ENCODE assay signal across 8 cellular contexts in genomic region chrX:148501121-148502066, GRCh38. TPM values are rescaled to one million over a fixed set of nuclear protein-coding genes. Genes with fewer than 3 reads are reported as not detected.
A peak's percentile ranks its signal among the peaks of the same experiment; 100 is the strongest.
DNase-seq lines count a peak whose midpoint lies in the region; ATAC-seq and TF ChIP-seq lines count a peak whose summit lies in the region.

No MANE protein-coding gene starts in this region.

- H3K36me3 ChIP-seq in DOHH2 (ENCODE audit: control insufficient read depth, low read length) = peaks cover 47% of the 10 kb centered on the region
- no peaks in the 10 kb centered on the region for H3K36me3 ChIP-seq in left ventricle myocardium inferior

- H3K36me3 Mint-ChIP-seq in activated T-cell treated with anti-CD3 and anti-CD28 coated beads, Interleukin-2, amount 50 U/mL, for 4 hours (ENCODE audit: insufficient read depth) = no peaks in the 10 kb centered on the region

- TF ChIP-seq CTCF in DOHH2 (IDR thresholded peaks at IDR 0.05; ENCODE audit: low read depth, low read length, poor library complexity, severe bottlenecking) (no peak), left ventricle myocardium inferior (IDR thresholded peaks at IDR 0.05; ENCODE audit: borderline replicate concordance) (no peak)

- H3K4me3 ChIP-seq in DOHH2 (ENCODE audit: low read length) (peak overlapping the region; percentile 89), left ventricle myocardium inferior (peak overlapping the region; percentile 62), skin epidermis (peak overlapping the region; percentile 24 to 49 (median 33))

- no peak for DNase-seq in activated T-cell treated with anti-CD3 and anti-CD28 coated beads, Interleukin-2, amount 50 U/mL, for 4 hours
- no peak for DNase-seq in left ventricle myocardium inferior

- no peaks in the 10 kb centered on the region for H3F3A ChIP-seq in DOHH2 (ENCODE audit: control insufficient read depth, insufficient read depth)

- peaks cover 70% of the 10 kb centered on the region for H3K79me2 ChIP-seq in DOHH2 (ENCODE audit: control insufficient read depth, low read length)

- H3K4me1 ChIP-seq in DOHH2 (ENCODE audit: control insufficient read depth, low read length) (peaks cover 66% of the 10 kb centered on the region), left ventricle myocardium inferior (peaks cover 9% of the 10 kb centered on the region)

- H3K27me3 Mint-ChIP-seq in activated T-cell treated with anti-CD3 and anti-CD28 coated beads, Interleukin-2, amount 50 U/mL, for 4 hours (ENCODE audit: low read depth) = peaks cover 11% of the 10 kb centered on the region

- H3K9me2 ChIP-seq in DOHH2 (replicated peaks; ENCODE audit: control insufficient read depth, low read length) = no peaks in the 10 kb centered on the region

- peak overlapping the region; percentile 86 for H3K4me3 Mint-ChIP-seq in activated T-cell treated with anti-CD3 and anti-CD28 coated beads, Interleukin-2, amount 50 U/mL, for 4 hours

- H3K4me2 ChIP-seq in DOHH2 (ENCODE audit: low read length) = peak overlapping the region; percentile 95

- peak; percentile 14 for ATAC-seq in HG03159 (IDR thresholded peaks at IDR 0.05; ENCODE audit: unreplicated experiment)
- peak; percentile 42 to 45 for ATAC-seq in activated T-cell treated with anti-CD3 and anti-CD28 coated beads, Interleukin-2, amount 50 U/mL, for 4 hours
- ATAC-seq in esophagus mucosa = no peak
- ATAC-seq in GM21515 (IDR thresholded peaks at IDR 0.05; ENCODE audit: unreplicated experiment) = no peak
- no peak for ATAC-seq in GM18498 (IDR thresholded peaks at IDR 0.05; ENCODE audit: unreplicated experiment)

- no peaks in the 10 kb centered on the region for H3K9me3 Mint-ChIP-seq in activated T-cell treated with anti-CD3 and anti-CD28 coated beads, Interleukin-2, amount 50 U/mL, for 4 hours

- H4K20me1 ChIP-seq in DOHH2 (ENCODE audit: control insufficient read depth, insufficient read depth, low read depth, low read length) = no peaks in the 10 kb centered on the region

- H3K9me3 ChIP-seq in DOHH2 (ENCODE audit: control insufficient read depth, insufficient read depth, low read length) (no peaks in the 10 kb centered on the region), left ventricle myocardium inferior (replicated peaks) (no peaks in the 10 kb centered on the region)

- H3K27me3 ChIP-seq in DOHH2 (ENCODE audit: control insufficient read depth, low read length) (no peaks in the 10 kb centered on the region), left ventricle myocardium inferior (ENCODE audit: low read depth) (peaks cover 58% of the 10 kb centered on the region)

- H3K27ac ChIP-seq in DOHH2 (ENCODE audit: low read depth, low read length) (peak overlapping the region; percentile 89), left ventricle myocardium inferior (replicated peaks) (no peak overlapping the region), skin epidermis (peak overlapping the region in 1 of 21 experiments; percentile 67)

- peaks cover 8% of the 10 kb centered on the region for H3K4me1 Mint-ChIP-seq in activated T-cell treated with anti-CD3 and anti-CD28 coated beads, Interleukin-2, amount 50 U/mL, for 4 hours (ENCODE audit: low read depth)

- intact Hi-C loops in left ventricle myocardium inferior (cut with micrococcal nuclease) = no loop called here

RNA-seq across cellular contexts. Expression of gene AFF2, which starts 1.0 kb away (rescaled TPM):
- 1 to 10 TPM; 4.9 to 7.0 (median 5.8) TPM for total RNA-seq in activated T-cell treated with anti-CD3 and anti-CD28 coated beads, Interleukin-2, amount 50 U/mL, for 4 hours
- total RNA-seq in left ventricle myocardium inferior (0.27 TPM), esophagus mucosa (0.24 TPM)

Comparison
In these comparisons a context has a peak if more than half of its experiments do, and no peak if none do; other contexts are left out.
1. H3K4me3 ChIP-seq: peak in every context shown above with its lines; median percentile 89 in DOHH2; 62 in left ventricle myocardium inferior; 33 in skin epidermis.
2. ATAC-seq: peak in HG03159 (single experiment) and activated T-cell treated with anti-CD3 and anti-CD28 coated beads, Interleukin-2, amount 50 U/mL, for 4 hours (2 of 2); none in esophagus mucosa (single experiment), GM21515 (single experiment) and GM18498 (single experiment).